Comparison of ENCODE assay signal across 11 cellular contexts in the genomic region with DNA sequence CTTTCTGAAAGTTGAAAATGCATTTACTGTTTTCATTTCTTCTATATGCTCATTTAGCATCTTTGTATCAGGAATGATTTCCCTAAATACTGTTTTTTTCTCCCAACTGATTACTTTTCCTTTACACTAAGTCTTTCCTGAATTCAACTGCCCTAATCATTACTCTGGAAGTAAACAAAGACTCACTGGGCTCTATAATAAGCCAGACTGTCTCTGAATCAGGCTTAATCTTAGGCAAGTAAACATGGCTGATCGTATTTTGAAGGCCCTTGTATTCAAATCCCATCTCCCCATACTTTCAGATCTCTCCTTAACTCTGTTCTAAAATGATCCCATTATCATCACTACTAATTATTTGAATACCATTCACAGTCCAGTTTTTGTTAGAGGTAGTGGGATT.
"Had no signal": no experiment of that assay in that cellular context is flagged by ENCODE, and none has a peak within 500 bp of the region (broad histone marks: within the 10 kb centered on the region; RNA-seq: fewer than 3 reads in every experiment).

No MANE protein-coding gene starts in this region.

- H3K9me3 ChIP-seq: adrenal gland, ascending aorta, body of pancreas, breast epithelium had no signal

- H3K4me3 ChIP-seq: adrenal gland, ascending aorta, body of pancreas, breast epithelium, cardiac muscle cell had no signal

- H3K36me3 ChIP-seq: adrenal gland, ascending aorta, brain microvascular endothelial cell, breast epithelium, cardiac muscle cell had no signal

- ATAC-seq: activated naive CD4-positive, alpha-beta T cell treated with anti-CD3 and anti-CD28 coated beads, Interleukin-2, amount 50 U/mL, for 72 hours; activated naive CD8-positive, alpha-beta T cell treated with anti-CD3 and anti-CD28 coated beads, Interleukin-2, amount 50 U/mL, for 24 hours; activated T-cell treated with anti-CD3 and anti-CD28 coated beads, Interleukin-2, amount 50 U/mL, for 4 hours; activated T-cell treated with anti-CD3 and anti-CD28 coated beads, Interleukin-2, amount 50 U/mL, for 72 hours; activated T-helper 17 cell treated with anti-CD3 and anti-CD28 coated beads, Interleukin-2, amount 50 U/mL, for 72 hours; body of pancreas had no signal

- H3K27me3 ChIP-seq: adrenal gland, ascending aorta, body of pancreas, brain microvascular endothelial cell, breast epithelium, cardiac muscle cell had no signal

- H3K4me1 ChIP-seq: ascending aorta, breast epithelium had no signal

- H3K27ac ChIP-seq: adrenal gland, ascending aorta, brain microvascular endothelial cell, breast epithelium, cardiac muscle cell had no signal
